ENCODE assay signal across 7 cellular contexts in genomic region chr22:36757608-36758220, GRCh38. TPM values are rescaled to one million over a fixed set of nuclear protein-coding genes. Genes with fewer than 3 reads are reported as not detected.
DNase-seq lines count a peak whose midpoint lies in the region; ATAC-seq, FAIRE-seq and TF ChIP-seq lines count a peak whose summit lies in the region.

No MANE protein-coding gene starts in this region.

- no peaks in the 10 kb centered on the region for H3K36me3 Mint-ChIP-seq in MCF 10A (ENCODE audit: insufficient read depth, unreplicated experiment)

- H3K4me3 ChIP-seq in GM12865 (ENCODE audit: low read depth, low read length), result no peak overlapping the region
- H3K4me3 ChIP-seq in WERI-Rb-1 (ENCODE audit: low read depth, low read length), result no peak overlapping the region
- no peak overlapping the region for H3K4me3 ChIP-seq in kidney (ENCODE audit: low read length in 2 of 2)

- H3K9me3 Mint-ChIP-seq in MCF 10A (ENCODE audit: unreplicated experiment), result no peaks in the 10 kb centered on the region

- no peaks in the 10 kb centered on the region for H3K36me3 ChIP-seq in WERI-Rb-1
- H3K36me3 ChIP-seq in kidney (ENCODE audit: control insufficient read depth in 1 of 2, insufficient read depth in 2 of 2, low read length in 2 of 2), result peaks cover 0 to 5% of the 10 kb centered on the region in 2 donors

- H3K27ac ChIP-seq in WERI-Rb-1, result no peak overlapping the region
- no peak overlapping the region for H3K27ac ChIP-seq in kidney (ENCODE audit: low read depth in 2 of 2, low read length in 2 of 2)

- H3K27me3 ChIP-seq in WERI-Rb-1 (ENCODE audit: insufficient read depth, low read depth, severe bottlenecking), result peaks cover 47% of the 10 kb centered on the region

- CTCF ChIA-PET in MCF 10A (lab: Yijun Ruan, JAX), result interaction anchor here (0.6 to 4.6 kb wide), 33 partner anchors 13 to 856 kb away, joined by 3 to 158 read pairs (median 4); partner anchors contain the start of genes CACNG2, EIF3D and IFT27

- BruUV-seq in MCF 10A (replicated peaks; lab: Mats Ljungman, UMichigan), result no TSS peak

- H3K4me1 ChIP-seq in kidney (ENCODE audit: control insufficient read depth in 1 of 2, insufficient read depth in 1 of 2, low read depth in 1 of 2, low read length in 2 of 2), result no peaks in the 10 kb centered on the region

- H3K4me1 Mint-ChIP-seq in MCF 10A (ENCODE audit: insufficient read depth, unreplicated experiment), result peaks cover 14% of the 10 kb centered on the region

- no peak overlapping the region for H3K9ac ChIP-seq in kidney (ENCODE audit: low read length in 2 of 2)

- POLR2A ChIA-PET in MCF 10A (lab: Yijun Ruan, JAX), result interaction anchor here (0.7 to 4.1 kb wide), 3 partner anchors 13 to 235 kb away, joined by 3 to 27 read pairs (median 3); partner anchors contain the start of gene IFT27

- H3K9me3 ChIP-seq in WERI-Rb-1 (ENCODE audit: severe bottlenecking), result no peaks in the 10 kb centered on the region
- no peaks in the 10 kb centered on the region for H3K9me3 ChIP-seq in kidney (ENCODE audit: control insufficient read depth in 1 of 2, low read length in 2 of 2)

- TF ChIP-seq CTCF in GM12865 (IDR thresholded peaks at IDR 0.05; ENCODE audit: insufficient read depth, low read depth, low read length, missing control alignments) (peak; percentile 80), WERI-Rb-1 (IDR thresholded peaks at IDR 0.05; ENCODE audit: low read depth, low read length) (peak; percentile 90), MCF 10A (IDR thresholded peaks at IDR 0.05; ENCODE audit: unreplicated experiment) (peak; percentile 66), kidney (IDR thresholded peaks at IDR 0.05; ENCODE audit: borderline replicate concordance, extremely low read depth, insufficient read depth) (peak; percentile 55)

- no peak overlapping the region for H3K4me3 Mint-ChIP-seq in MCF 10A (ENCODE audit: unreplicated experiment)

- ATAC-seq in HG03571 (IDR thresholded peaks at IDR 0.05; ENCODE audit: unreplicated experiment), result no peak

- DNase-seq in GM12865 (ENCODE audit: low read depth) (peak; percentile 79), NCI-H1105 (lab: John Stamatoyannopoulos, UW) (peak; percentile 61), WERI-Rb-1 (peak; percentile 85), MCF 10A (ENCODE audit: unreplicated experiment) (peak; percentile 81), kidney (peak; percentile 88)
- DNase-seq in stimulated activated CD4-positive, alpha-beta T cell treated with anti-CD3 and anti-CD28 coated beads, Interleukin-2, amount 100 ng/mL, for 24 hours, result peak; percentile 81 to 84

- no peak overlapping the region for H3K27ac Mint-ChIP-seq in MCF 10A (ENCODE audit: low read depth, unreplicated experiment)

- FAIRE-seq in kidney (lab: Jason Lieb, UNC), result no peak

- intact Hi-C loops in MCF 10A (cut with micrococcal nuclease) (loop anchor here (1.0 kb wide), 2 partner anchors 17 to 221 kb away; no protein-coding TSS in a partner anchor), kidney (cut with DNase I) (no loop called here)

- peaks cover 11% of the 10 kb centered on the region for H3K27me3 Mint-ChIP-seq in MCF 10A (ENCODE audit: insufficient read depth, unreplicated experiment)

RNA-seq across cellular contexts. Expression of gene IFT27, which starts 18.2 kb away (rescaled TPM):
- total RNA-seq in MCF 10A (2022) (17.6 and 28.7 TPM in 2 replicates), kidney (33.1 TPM)
- 52.7 TPM for polyA plus RNA-seq in kidney (ENCODE audit: insufficient read depth, low read depth, low replicate concordance)

RNA-seq across cellular contexts. Expression of gene CACNG2, which starts 54.2 kb away (rescaled TPM):
- total RNA-seq in MCF 10A (2022) (not detected in 2 replicates), kidney (not detected)
- not detected for polyA plus RNA-seq in kidney (ENCODE audit: insufficient read depth, low read depth, low replicate concordance)

RNA-seq across cellular contexts. Expression of gene PVALB, which starts 59.1 kb away (rescaled TPM):
- total RNA-seq in MCF 10A (2022) (not detected in 2 replicates), kidney (2.1 TPM)
- polyA plus RNA-seq in kidney (ENCODE audit: insufficient read depth, low read depth, low replicate concordance), result 400 TPM
